In genomic region chr21:45074818-45075605, GRCh38 we compare ENCODE assay signal across 1 cellular context.
TF ChIP-seq lines count a peak whose summit lies in the region.

No MANE protein-coding gene starts in this region.

TF ChIP-seq in HepG2, 621 proteins besides CTCF, POLR2A, EP300 and RAD21 (continued from another document and continues in another):
- TF ChIP-seq, protein P1, sequence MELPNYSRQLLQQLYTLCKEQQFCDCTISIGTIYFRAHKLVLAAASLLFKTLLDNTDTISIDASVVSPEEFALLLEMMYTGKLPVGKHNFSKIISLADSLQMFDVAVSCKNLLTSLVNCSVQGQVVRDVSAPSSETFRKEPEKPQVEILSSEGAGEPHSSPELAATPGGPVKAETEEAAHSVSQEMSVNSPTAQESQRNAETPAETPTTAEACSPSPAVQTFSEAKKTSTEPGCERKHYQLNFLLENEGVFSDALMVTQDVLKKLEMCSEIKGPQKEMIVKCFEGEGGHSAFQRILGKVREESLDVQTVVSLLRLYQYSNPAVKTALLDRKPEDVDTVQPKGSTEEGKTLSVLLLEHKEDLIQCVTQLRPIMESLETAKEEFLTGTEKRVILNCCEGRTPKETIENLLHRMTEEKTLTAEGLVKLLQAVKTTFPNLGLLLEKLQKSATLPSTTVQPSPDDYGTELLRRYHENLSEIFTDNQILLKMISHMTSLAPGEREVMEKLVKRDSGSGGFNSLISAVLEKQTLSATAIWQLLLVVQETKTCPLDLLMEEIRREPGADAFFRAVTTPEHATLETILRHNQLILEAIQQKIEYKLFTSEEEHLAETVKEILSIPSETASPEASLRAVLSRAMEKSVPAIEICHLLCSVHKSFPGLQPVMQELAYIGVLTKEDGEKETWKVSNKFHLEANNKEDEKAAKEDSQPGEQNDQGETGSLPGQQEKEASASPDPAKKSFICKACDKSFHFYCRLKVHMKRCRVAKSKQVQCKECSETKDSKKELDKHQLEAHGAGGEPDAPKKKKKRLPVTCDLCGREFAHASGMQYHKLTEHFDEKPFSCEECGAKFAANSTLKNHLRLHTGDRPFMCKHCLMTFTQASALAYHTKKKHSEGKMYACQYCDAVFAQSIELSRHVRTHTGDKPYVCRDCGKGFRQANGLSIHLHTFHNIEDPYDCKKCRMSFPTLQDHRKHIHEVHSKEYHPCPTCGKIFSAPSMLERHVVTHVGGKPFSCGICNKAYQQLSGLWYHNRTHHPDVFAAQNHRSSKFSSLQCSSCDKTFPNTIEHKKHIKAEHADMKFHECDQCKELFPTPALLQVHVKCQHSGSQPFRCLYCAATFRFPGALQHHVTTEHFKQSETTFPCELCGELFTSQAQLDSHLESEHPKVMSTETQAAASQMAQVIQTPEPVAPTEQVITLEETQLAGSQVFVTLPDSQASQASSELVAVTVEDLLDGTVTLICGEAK (IDR thresholded peaks at IDR 0.05), result no peak
- TF ChIP-seq, protein P1 (CRISPR knock-in tag; IDR thresholded peaks at IDR 0.05), result peak; percentile 52; the same call in 1 of the 2 replicates
- TF ChIP-seq YEATS2 (CRISPR knock-in tag; IDR thresholded peaks at IDR 0.05; ENCODE audit: borderline replicate concordance) (no peak), ZNF160 (CRISPR knock-in tag; IDR thresholded peaks at IDR 0.05) (no peak), LCORL (IDR thresholded peaks at IDR 0.05) (no peak), LCORL (CRISPR knock-in tag; IDR thresholded peaks at IDR 0.05) (0 out of 2 replicates have a peak, but pooled peaks have one; percentile 29), ZNF10 (CRISPR knock-in tag; IDR thresholded peaks at IDR 0.05; ENCODE audit: borderline replicate concordance, low read depth) (0 out of 2 replicates have a peak, but pooled peaks have one; percentile 39), ZMYM3 (CRISPR knock-in tag; IDR thresholded peaks at IDR 0.05) (no peak), PRPF4 (IDR thresholded peaks at IDR 0.05; ENCODE audit: low read depth, low read length, poor library complexity, severe bottlenecking) (no peak), HDAC1 (CRISPR knock-in tag; IDR thresholded peaks at IDR 0.05) (no peak), XBP1 (CRISPR knock-in tag; IDR thresholded peaks at IDR 0.05) (no peak), ZFP90 (CRISPR knock-in tag; IDR thresholded peaks at IDR 0.05; ENCODE audit: borderline replicate concordance) (no peak), ZNF335 (CRISPR knock-in tag; IDR thresholded peaks at IDR 0.05) (no peak), ZNF225 (CRISPR knock-in tag; IDR thresholded peaks at IDR 0.05) (peak; percentile 67; the same call in 1 of the 2 replicates), ZNF713 (CRISPR knock-in tag; IDR thresholded peaks at IDR 0.05) (no peak), MXI1 (IDR thresholded peaks at IDR 0.05; ENCODE audit: borderline replicate concordance, low read depth, low read length) (no peak; the same call in 2 of the 3 replicates), ZSCAN25 (CRISPR knock-in tag; IDR thresholded peaks at IDR 0.05) (no peak; the same call in 1 of the 2 replicates), PHF8 (CRISPR knock-in tag; IDR thresholded peaks at IDR 0.05) (peak; percentile 72), TAF1 (CRISPR knock-in tag; IDR thresholded peaks at IDR 0.05) (no peak), TEAD3 (CRISPR knock-in tag; optimal IDR thresholded peaks at IDR 0.05; ENCODE audit: borderline replicate concordance) (no peak), MEIS2 (CRISPR knock-in tag; IDR thresholded peaks at IDR 0.05) (no peak; the same call in 1 of the 2 replicates), AGO2 (optimal IDR thresholded peaks at IDR 0.05; ENCODE audit: low read depth, low read length) (peak; percentile 31), SMC3 (IDR thresholded peaks at IDR 0.05; ENCODE audit: low read length) (no peak), EEA1 (CRISPR knock-in tag; IDR thresholded peaks at IDR 0.05; ENCODE audit: borderline replicate concordance) (no peak), IRF2 (CRISPR knock-in tag; IDR thresholded peaks at IDR 0.05) (no peak), JUNB (CRISPR knock-in tag; IDR thresholded peaks at IDR 0.05; ENCODE audit: borderline replicate concordance) (no peak), HOXA9 (CRISPR knock-in tag; IDR thresholded peaks at IDR 0.05; ENCODE audit: borderline replicate concordance) (0 out of 2 replicates have a peak, but pooled peaks have one; percentile 39), ZNF446 (CRISPR knock-in tag; IDR thresholded peaks at IDR 0.05) (no peak), ZNF17 (CRISPR knock-in tag; IDR thresholded peaks at IDR 0.05) (no peak), RBM39 (IDR thresholded peaks at IDR 0.05; ENCODE audit: low read depth, low read length, poor library complexity, severe bottlenecking) (peak; percentile 58), ZBTB25 (CRISPR knock-in tag; IDR thresholded peaks at IDR 0.05) (no peak), ZNF546 (CRISPR knock-in tag; conservative IDR thresholded peaks at IDR 0.05) (no peak), RFX1 (IDR thresholded peaks at IDR 0.05) (no peak), SNAPC2 (CRISPR knock-in tag; IDR thresholded peaks at IDR 0.05) (no peak), ZHX2 (IDR thresholded peaks at IDR 0.05; ENCODE audit: low read depth) (no peak), ZHX2 (CRISPR knock-in tag; IDR thresholded peaks at IDR 0.05; ENCODE audit: borderline replicate concordance) (no peak), ZNF256 (CRISPR knock-in tag; conservative IDR thresholded peaks at IDR 0.05) (0 out of 2 replicates have a peak, but pooled peaks have one; percentile 32), THAP11 (CRISPR knock-in tag; IDR thresholded peaks at IDR 0.05) (no peak)
- TF ChIP-seq, protein P2, sequence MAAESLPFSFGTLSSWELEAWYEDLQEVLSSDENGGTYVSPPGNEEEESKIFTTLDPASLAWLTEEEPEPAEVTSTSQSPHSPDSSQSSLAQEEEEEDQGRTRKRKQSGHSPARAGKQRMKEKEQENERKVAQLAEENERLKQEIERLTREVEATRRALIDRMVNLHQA (CRISPR knock-in tag; IDR thresholded peaks at IDR 0.05), result no peak
- TF ChIP-seq, protein P3, sequence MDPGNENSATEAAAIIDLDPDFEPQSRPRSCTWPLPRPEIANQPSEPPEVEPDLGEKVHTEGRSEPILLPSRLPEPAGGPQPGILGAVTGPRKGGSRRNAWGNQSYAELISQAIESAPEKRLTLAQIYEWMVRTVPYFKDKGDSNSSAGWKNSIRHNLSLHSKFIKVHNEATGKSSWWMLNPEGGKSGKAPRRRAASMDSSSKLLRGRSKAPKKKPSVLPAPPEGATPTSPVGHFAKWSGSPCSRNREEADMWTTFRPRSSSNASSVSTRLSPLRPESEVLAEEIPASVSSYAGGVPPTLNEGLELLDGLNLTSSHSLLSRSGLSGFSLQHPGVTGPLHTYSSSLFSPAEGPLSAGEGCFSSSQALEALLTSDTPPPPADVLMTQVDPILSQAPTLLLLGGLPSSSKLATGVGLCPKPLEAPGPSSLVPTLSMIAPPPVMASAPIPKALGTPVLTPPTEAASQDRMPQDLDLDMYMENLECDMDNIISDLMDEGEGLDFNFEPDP (CRISPR knock-in tag; conservative IDR thresholded peaks at IDR 0.05), result no peak
- TF ChIP-seq, protein P4, sequence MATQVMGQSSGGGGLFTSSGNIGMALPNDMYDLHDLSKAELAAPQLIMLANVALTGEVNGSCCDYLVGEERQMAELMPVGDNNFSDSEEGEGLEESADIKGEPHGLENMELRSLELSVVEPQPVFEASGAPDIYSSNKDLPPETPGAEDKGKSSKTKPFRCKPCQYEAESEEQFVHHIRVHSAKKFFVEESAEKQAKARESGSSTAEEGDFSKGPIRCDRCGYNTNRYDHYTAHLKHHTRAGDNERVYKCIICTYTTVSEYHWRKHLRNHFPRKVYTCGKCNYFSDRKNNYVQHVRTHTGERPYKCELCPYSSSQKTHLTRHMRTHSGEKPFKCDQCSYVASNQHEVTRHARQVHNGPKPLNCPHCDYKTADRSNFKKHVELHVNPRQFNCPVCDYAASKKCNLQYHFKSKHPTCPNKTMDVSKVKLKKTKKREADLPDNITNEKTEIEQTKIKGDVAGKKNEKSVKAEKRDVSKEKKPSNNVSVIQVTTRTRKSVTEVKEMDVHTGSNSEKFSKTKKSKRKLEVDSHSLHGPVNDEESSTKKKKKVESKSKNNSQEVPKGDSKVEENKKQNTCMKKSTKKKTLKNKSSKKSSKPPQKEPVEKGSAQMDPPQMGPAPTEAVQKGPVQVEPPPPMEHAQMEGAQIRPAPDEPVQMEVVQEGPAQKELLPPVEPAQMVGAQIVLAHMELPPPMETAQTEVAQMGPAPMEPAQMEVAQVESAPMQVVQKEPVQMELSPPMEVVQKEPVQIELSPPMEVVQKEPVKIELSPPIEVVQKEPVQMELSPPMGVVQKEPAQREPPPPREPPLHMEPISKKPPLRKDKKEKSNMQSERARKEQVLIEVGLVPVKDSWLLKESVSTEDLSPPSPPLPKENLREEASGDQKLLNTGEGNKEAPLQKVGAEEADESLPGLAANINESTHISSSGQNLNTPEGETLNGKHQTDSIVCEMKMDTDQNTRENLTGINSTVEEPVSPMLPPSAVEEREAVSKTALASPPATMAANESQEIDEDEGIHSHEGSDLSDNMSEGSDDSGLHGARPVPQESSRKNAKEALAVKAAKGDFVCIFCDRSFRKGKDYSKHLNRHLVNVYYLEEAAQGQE (IDR thresholded peaks at IDR 0.05; ENCODE audit: borderline replicate concordance in 1 of 2, low read depth in 1 of 2, low read length in 2 of 2), result no peak
